ENCODE assay signal across 9 cellular contexts in genomic region chr6:96939019-96939805, GRCh38. TPM values are rescaled to one million over a fixed set of nuclear protein-coding genes. Genes with fewer than 3 reads are reported as not detected.
DNase-seq lines count a peak whose midpoint lies in the region; ATAC-seq, FAIRE-seq and TF ChIP-seq lines count a peak whose summit lies in the region.
"Had no signal": no experiment of that assay in that cellular context is flagged by ENCODE, and none has a peak within 500 bp of the region (broad histone marks: within the 10 kb centered on the region; RNA-seq: fewer than 3 reads in every experiment).

No MANE protein-coding gene starts in this region.

- TF ChIP-seq EP300 in HepG2 (IDR thresholded peaks at IDR 0.05; ENCODE audit: low read depth in 2 of 2, low read length in 2 of 2) = no peak
- TF ChIP-seq EP300 in HepG2 (CRISPR knock-in tag; IDR thresholded peaks at IDR 0.05; ENCODE audit: borderline replicate concordance) = no peak

- H4K20me1 ChIP-seq in HepG2 (ENCODE audit: insufficient read depth, low read length) = no peaks in the 10 kb centered on the region

- no peaks in the 10 kb centered on the region for H3K79me2 ChIP-seq in HepG2 (ENCODE audit: insufficient read depth, low read length)

- BruUV-seq in HepG2 (replicated peaks; lab: Mats Ljungman, UMichigan) = no TSS peak

- in situ Hi-C loops in KBM-7 (cut with MboI; ENCODE audit: low pct_unique_long_range_greater_than_20kb, low sequenced_read_pairs) = no loop called here
- in situ Hi-C loops in HepG2 (cut with HindIII; ENCODE audit: extremely low pct_ligation_motif_present, low pct_unique_long_range_greater_than_20kb) = no loop called here

- CTCF ChIA-PET in HepG2 (lab: Yijun Ruan, JAX; ENCODE audit: low intra/inter-chr PET ratio, low total read pairs) = no interaction called here

- 30% methylated on average over 4 of the region's 4 CpGs for WGBS in HepG2 (ENCODE audit: low lambda C conversion rate)

- no peak overlapping the region for H3K9ac ChIP-seq in HepG2 (ENCODE audit: insufficient read depth, low read depth, low read length)

- H3K36me3 Mint-ChIP-seq in brain = no peaks in the 10 kb centered on the region

- FAIRE-seq in HepG2 (lab: Jason Lieb, UNC) = no peak
- FAIRE-seq: endometrium had no signal

- H3K36me3 ChIP-seq in MG63 = no peaks in the 10 kb centered on the region
- H3K36me3 ChIP-seq in HepG2 (replicated peaks in 1 of 2; ENCODE audit: control insufficient read depth in 1 of 2, insufficient read depth in 2 of 2, low read length in 2 of 2) = no peaks in the 10 kb centered on the region

- H3K27me3 ChIP-seq in MG63 (no peaks in the 10 kb centered on the region; the same call in 1 of the 2 replicates), HepG2 (ENCODE audit: control insufficient read depth in 1 of 2, insufficient read depth in 2 of 2, low read length in 2 of 2) (no peaks in the 10 kb centered on the region)

- intact Hi-C loops in posterior vena cava (cut with DNase I) = no loop called here
- intact Hi-C loops in HepG2 (cut with micrococcal nuclease; ENCODE audit: unreplicated experiment) = no loop called here

- ATAC-seq in HepG2 = no peak

- peaks cover 3% of the 10 kb centered on the region for H3K27me3 Mint-ChIP-seq in brain

- H2AFZ ChIP-seq in HepG2 (ENCODE audit: low read length) = no peak overlapping the region

- POLR2A ChIA-PET in HepG2 (lab: Yijun Ruan, JAX) = no interaction called here

- H3K4me1 ChIP-seq in HepG2 (ENCODE audit: insufficient read depth, low read length) = no peaks in the 10 kb centered on the region

- TF ChIP-seq CTCF in brain (conservative IDR thresholded peaks at IDR 0.05) (no peak), HepG2 (CRISPR knock-in tag; IDR thresholded peaks at IDR 0.05) (no peak)

- peaks cover 27% of the 10 kb centered on the region for H3K4me1 Mint-ChIP-seq in brain

- DNase-seq in DMS53 treated with DMSO at 0.1 percent for 48 hours (lab: John Stamatoyannopoulos, UW; ENCODE audit: unreplicated experiment) (peak; percentile 41), MG63 (peak; percentile 79), mucosa of gallbladder (ENCODE audit: low spot score) (peak; percentile 27), posterior vena cava (ENCODE audit: low spot score) (no peak), cortex of kidney (lab: John Stamatoyannopoulos, UW) (no peak), KBM-7 (no peak), HepG2 (ENCODE audit: low spot score) (no peak)

- no peak overlapping the region for H3K27ac ChIP-seq in HepG2 (ENCODE audit: extremely low read length, insufficient read depth, low read length)

- no peak for TF ChIP-seq POLR2A in HepG2 (IDR thresholded peaks at IDR 0.05; ENCODE audit: insufficient read depth in 1 of 2, low read depth in 2 of 2, low read length in 2 of 2)

- H3K9me3 ChIP-seq in MG63 (no peaks in the 10 kb centered on the region), HepG2 (ENCODE audit: low read length) (no peaks in the 10 kb centered on the region)

- H3K4me2 ChIP-seq in HepG2 (ENCODE audit: low read depth, low read length) = no peak overlapping the region

- H3K4me3 Mint-ChIP-seq in brain = no peak overlapping the region

- peak overlapping the region in 4 of 5 experiments; percentile 2 to 81 (median 48) for H3K27ac Mint-ChIP-seq in brain

- H3K4me3 ChIP-seq in MG63 (no peak overlapping the region), HepG2 (replicated peaks in 1 of 3; ENCODE audit: insufficient read depth in 1 of 3, low read depth in 2 of 3, low read length in 3 of 3) (no peak overlapping the region)

- H3K9me3 Mint-ChIP-seq in brain = peaks cover 0 to 3% (median 0%) of the 10 kb centered on the region in 5 experiments

- TF ChIP-seq RAD21 in HepG2 (CRISPR knock-in tag; IDR thresholded peaks at IDR 0.05) = no peak

TF ChIP-seq in HepG2, 621 proteins besides CTCF, POLR2A, EP300 and RAD21:
- TF ChIP-seq TBX2 (CRISPR knock-in tag; IDR thresholded peaks at IDR 0.05; ENCODE audit: borderline replicate concordance) (no peak), FOXK2 (IDR thresholded peaks at IDR 0.05) (no peak), ARNTL (CRISPR knock-in tag; IDR thresholded peaks at IDR 0.05) (no peak)
- TF ChIP-seq, protein P1, sequence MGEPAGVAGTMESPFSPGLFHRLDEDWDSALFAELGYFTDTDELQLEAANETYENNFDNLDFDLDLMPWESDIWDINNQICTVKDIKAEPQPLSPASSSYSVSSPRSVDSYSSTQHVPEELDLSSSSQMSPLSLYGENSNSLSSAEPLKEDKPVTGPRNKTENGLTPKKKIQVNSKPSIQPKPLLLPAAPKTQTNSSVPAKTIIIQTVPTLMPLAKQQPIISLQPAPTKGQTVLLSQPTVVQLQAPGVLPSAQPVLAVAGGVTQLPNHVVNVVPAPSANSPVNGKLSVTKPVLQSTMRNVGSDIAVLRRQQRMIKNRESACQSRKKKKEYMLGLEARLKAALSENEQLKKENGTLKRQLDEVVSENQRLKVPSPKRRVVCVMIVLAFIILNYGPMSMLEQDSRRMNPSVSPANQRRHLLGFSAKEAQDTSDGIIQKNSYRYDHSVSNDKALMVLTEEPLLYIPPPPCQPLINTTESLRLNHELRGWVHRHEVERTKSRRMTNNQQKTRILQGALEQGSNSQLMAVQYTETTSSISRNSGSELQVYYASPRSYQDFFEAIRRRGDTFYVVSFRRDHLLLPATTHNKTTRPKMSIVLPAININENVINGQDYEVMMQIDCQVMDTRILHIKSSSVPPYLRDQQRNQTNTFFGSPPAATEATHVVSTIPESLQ (CRISPR knock-in tag; conservative IDR thresholded peaks at IDR 0.05) = no peak
- TF ChIP-seq, protein P2, sequence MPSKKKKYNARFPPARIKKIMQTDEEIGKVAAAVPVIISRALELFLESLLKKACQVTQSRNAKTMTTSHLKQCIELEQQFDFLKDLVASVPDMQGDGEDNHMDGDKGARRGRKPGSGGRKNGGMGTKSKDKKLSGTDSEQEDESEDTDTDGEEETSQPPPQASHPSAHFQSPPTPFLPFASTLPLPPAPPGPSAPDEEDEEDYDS (CRISPR knock-in tag; IDR thresholded peaks at IDR 0.05) = no peak

RNA-seq across cellular contexts. Expression of gene KLHL32, which starts 14.7 kb away (rescaled TPM):
- total RNA-seq in MG63 (2014; rRNA removed; shearing (Covaris generic); ENCODE audit: low replicate concordance) = not detected in 2 replicates
- 10.8 TPM for polyA plus RNA-seq in brain (ENCODE audit: insufficient read depth, low read depth, low replicate concordance)
- total RNA-seq in mucosa of gallbladder = 1.6 TPM
- total RNA-seq in posterior vena cava = not detected
- 0.08 and 0.11 TPM in 2 replicates for total RNA-seq in HepG2 (2016; rRNA removed; fragmentation: Illumina TruSeq; extraction: Trizol)
- total RNA-seq in HepG2 (2016; cell fraction: cytosol; rRNA removed; fragmentation: Illumina TruSeq; extraction: Trizol; ENCODE audit: low read depth) = not detected in 2 replicates
- 0.07 and 0.22 TPM in 2 replicates for total RNA-seq in HepG2 (2016; cell fraction: insoluble cytoplasmic fraction; rRNA removed; fragmentation: Illumina TruSeq; extraction: Trizol)
- not detected in 2 replicates for total RNA-seq in HepG2 (2016; cell fraction: membrane; rRNA removed; fragmentation: Illumina TruSeq; extraction: Trizol)
- 0.38 and 0.40 TPM in 2 replicates for total RNA-seq in HepG2 (2016; cell fraction: nucleus; rRNA removed; fragmentation: Illumina TruSeq; extraction: Trizol)
- 0.34 and 0.35 TPM in 2 replicates for polyA plus RNA-seq in HepG2 (2011; rRNA removed)
- polyA plus RNA-seq in HepG2 (2011; cell fraction: cytosol; rRNA removed) = 0.23 and 0.31 TPM in 2 replicates
- polyA plus RNA-seq in HepG2 (2011; cell fraction: nucleus; rRNA removed) = 0.23 and 0.47 TPM in 2 replicates
- polyA plus RNA-seq in HepG2 (2012) = 0.23 and 0.24 TPM in 2 replicates
- 0.08 TPM in 1 of 2 replicates, not detected in the other for polyA plus RNA-seq in HepG2 (2016; cell fraction: cytosol; fragmentation: Illumina TruSeq; extraction: Trizol; ENCODE audit: low read depth)
- polyA plus RNA-seq in HepG2 (2016; cell fraction: insoluble cytoplasmic fraction; fragmentation: Illumina TruSeq; extraction: Trizol; ENCODE audit: low read depth) = 0.14 TPM in 1 of 2 replicates, not detected in the other
- 0.07 TPM in 1 of 2 replicates, not detected in the other for polyA plus RNA-seq in HepG2 (2016; cell fraction: membrane; fragmentation: Illumina TruSeq; extraction: Trizol; ENCODE audit: low read depth)
- 0.27 and 0.34 TPM in 2 replicates for polyA plus RNA-seq in HepG2 (2016; cell fraction: nucleus; fragmentation: Illumina TruSeq; extraction: Trizol; ENCODE audit: insufficient read depth, low read depth)
- 1.3 TPM in 1 of 2 replicates, not detected in the other for polyA minus RNA-seq in HepG2 (2011; rRNA and poly(A)+ RNA removed; ENCODE audit: low replicate concordance)
- 0.20 and 0.26 TPM in 2 replicates for polyA minus RNA-seq in HepG2 (2011; cell fraction: cytosol; rRNA and poly(A)+ RNA removed)
- polyA minus RNA-seq in HepG2 (2011; cell fraction: nucleus; rRNA and poly(A)+ RNA removed) = 0.90 and 0.99 TPM in 2 replicates

RNA-seq across cellular contexts. Expression of gene NDUFAF4, which starts 41.5 kb away (rescaled TPM):
- 24.3 and 67.1 TPM in 2 replicates for total RNA-seq in MG63 (2014; rRNA removed; shearing (Covaris generic); ENCODE audit: low replicate concordance)
- polyA plus RNA-seq in brain (ENCODE audit: insufficient read depth, low read depth, low replicate concordance) (19.2 TPM), HepG2 (2011; rRNA removed) (30.0 and 41.3 TPM in 2 replicates)
- total RNA-seq in mucosa of gallbladder (25.9 TPM), posterior vena cava (10 to 100 TPM; 32.2 to 34.9 TPM), HepG2 (2016; rRNA removed; fragmentation: Illumina TruSeq; extraction: Trizol) (59.7 and 89.4 TPM in 2 replicates)
- 20.0 and 20.1 TPM in 2 replicates for total RNA-seq in HepG2 (2016; cell fraction: cytosol; rRNA removed; fragmentation: Illumina TruSeq; extraction: Trizol; ENCODE audit: low read depth)
- total RNA-seq in HepG2 (2016; cell fraction: insoluble cytoplasmic fraction; rRNA removed; fragmentation: Illumina TruSeq; extraction: Trizol) = 63.6 and 98.2 TPM in 2 replicates
- total RNA-seq in HepG2 (2016; cell fraction: membrane; rRNA removed; fragmentation: Illumina TruSeq; extraction: Trizol) = 23.7 and 25.5 TPM in 2 replicates
- total RNA-seq in HepG2 (2016; cell fraction: nucleus; rRNA removed; fragmentation: Illumina TruSeq; extraction: Trizol) = 21.7 and 23.2 TPM in 2 replicates
- polyA plus RNA-seq in HepG2 (2011; cell fraction: cytosol; rRNA removed) = 13.5 and 19.6 TPM in 2 replicates
- polyA plus RNA-seq in HepG2 (2011; cell fraction: nucleus; rRNA removed) = 4.4 and 7.4 TPM in 2 replicates
- 48.2 and 50.6 TPM in 2 replicates for polyA plus RNA-seq in HepG2 (2012)
- 23.4 and 29.7 TPM in 2 replicates for polyA plus RNA-seq in HepG2 (2016; cell fraction: cytosol; fragmentation: Illumina TruSeq; extraction: Trizol; ENCODE audit: low read depth)
- 116 and 118 TPM in 2 replicates for polyA plus RNA-seq in HepG2 (2016; cell fraction: insoluble cytoplasmic fraction; fragmentation: Illumina TruSeq; extraction: Trizol; ENCODE audit: low read depth)
- polyA plus RNA-seq in HepG2 (2016; cell fraction: membrane; fragmentation: Illumina TruSeq; extraction: Trizol; ENCODE audit: low read depth) = 22.4 and 23.6 TPM in 2 replicates
- polyA plus RNA-seq in HepG2 (2016; cell fraction: nucleus; fragmentation: Illumina TruSeq; extraction: Trizol; ENCODE audit: insufficient read depth, low read depth) = 48.8 and 51.9 TPM in 2 replicates
- polyA minus RNA-seq in HepG2 (2011; rRNA and poly(A)+ RNA removed; ENCODE audit: low replicate concordance) = 10.1 and 29.0 TPM in 2 replicates
- 10.1 and 13.1 TPM in 2 replicates for polyA minus RNA-seq in HepG2 (2011; cell fraction: cytosol; rRNA and poly(A)+ RNA removed)
- polyA minus RNA-seq in HepG2 (2011; cell fraction: nucleus; rRNA and poly(A)+ RNA removed) = 5.0 and 6.2 TPM in 2 replicates

Comparison
In these comparisons a context has a peak if more than half of its experiments do, and no peak if none do; other contexts are left out.
1. DNase-seq: peak in DMS53 treated with DMSO at 0.1 percent for 48 hours (single experiment), MG63 (single experiment) and mucosa of gallbladder (single experiment); none in posterior vena cava (single experiment), cortex of kidney (single experiment), KBM-7 (single experiment) and HepG2 (single experiment).